ENCODE assay signal across 1 cellular context in the genomic region with DNA sequence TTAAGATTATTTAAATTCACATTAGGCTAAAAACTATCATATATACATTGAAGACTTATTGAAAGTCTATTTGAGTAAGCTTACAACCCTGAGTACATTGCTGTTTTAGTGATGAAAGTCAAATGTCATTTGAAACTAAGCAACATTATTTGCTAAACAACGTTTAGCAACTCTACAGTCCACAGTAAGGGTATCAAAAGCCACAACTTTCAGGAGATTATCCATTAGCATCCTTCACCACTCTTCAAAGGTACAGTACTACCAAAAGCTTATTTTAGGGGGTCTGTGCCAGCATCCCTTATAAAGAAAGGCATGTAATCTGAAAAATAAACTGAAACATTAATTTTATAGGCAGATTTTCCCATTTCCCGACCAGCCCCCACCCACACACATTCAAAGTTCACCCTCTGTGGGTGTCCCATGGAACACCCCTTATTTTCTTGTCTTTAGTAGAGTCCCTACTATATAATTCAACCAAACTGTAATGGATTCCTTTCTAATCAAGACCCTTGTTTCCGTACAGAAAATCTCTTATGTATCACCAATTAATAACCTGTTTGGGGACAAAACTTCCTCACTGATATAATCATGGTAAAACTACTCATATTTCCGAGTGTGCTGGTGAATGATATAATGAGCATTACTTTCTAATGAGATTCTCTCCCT.
TF ChIP-seq lines count a peak whose summit lies in the region.

No MANE protein-coding gene starts in this region.

TF ChIP-seq in HEK293, 187 proteins besides CTCF, POLR2A, EP300 and RAD21 (continued from another document):
- TF ChIP-seq, protein P1, sequence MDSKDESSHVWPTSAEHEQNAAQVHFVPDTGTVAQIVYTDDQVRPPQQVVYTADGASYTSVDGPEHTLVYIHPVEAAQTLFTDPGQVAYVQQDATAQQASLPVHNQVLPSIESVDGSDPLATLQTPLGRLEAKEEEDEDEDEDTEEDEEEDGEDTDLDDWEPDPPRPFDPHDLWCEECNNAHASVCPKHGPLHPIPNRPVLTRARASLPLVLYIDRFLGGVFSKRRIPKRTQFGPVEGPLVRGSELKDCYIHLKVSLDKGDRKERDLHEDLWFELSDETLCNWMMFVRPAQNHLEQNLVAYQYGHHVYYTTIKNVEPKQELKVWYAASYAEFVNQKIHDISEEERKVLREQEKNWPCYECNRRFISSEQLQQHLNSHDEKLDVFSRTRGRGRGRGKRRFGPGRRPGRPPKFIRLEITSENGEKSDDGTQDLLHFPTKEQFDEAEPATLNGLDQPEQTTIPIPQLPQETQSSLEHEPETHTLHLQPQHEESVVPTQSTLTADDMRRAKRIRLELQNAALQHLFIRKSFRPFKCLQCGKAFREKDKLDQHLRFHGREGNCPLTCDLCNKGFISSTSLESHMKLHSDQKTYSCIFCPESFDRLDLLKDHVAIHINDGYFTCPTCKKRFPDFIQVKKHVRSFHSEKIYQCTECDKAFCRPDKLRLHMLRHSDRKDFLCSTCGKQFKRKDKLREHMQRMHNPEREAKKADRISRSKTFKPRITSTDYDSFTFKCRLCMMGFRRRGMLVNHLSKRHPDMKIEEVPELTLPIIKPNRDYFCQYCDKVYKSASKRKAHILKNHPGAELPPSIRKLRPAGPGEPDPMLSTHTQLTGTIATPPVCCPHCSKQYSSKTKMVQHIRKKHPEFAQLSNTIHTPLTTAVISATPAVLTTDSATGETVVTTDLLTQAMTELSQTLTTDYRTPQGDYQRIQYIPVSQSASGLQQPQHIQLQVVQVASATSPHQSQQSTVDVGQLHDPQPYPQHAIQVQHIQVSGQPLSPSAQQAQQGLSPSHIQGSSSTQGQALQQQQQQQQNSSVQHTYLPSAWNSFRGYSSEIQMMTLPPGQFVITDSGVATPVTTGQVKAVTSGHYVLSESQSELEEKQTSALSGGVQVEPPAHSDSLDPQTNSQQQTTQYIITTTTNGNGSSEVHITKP (tag by site-specific recombination; IDR thresholded peaks at IDR 0.05) = 0 out of 2 replicates have a peak, but pooled peaks have one; percentile 37
